Comparison of ENCODE assay signal across 8 cellular contexts in the genomic region with DNA sequence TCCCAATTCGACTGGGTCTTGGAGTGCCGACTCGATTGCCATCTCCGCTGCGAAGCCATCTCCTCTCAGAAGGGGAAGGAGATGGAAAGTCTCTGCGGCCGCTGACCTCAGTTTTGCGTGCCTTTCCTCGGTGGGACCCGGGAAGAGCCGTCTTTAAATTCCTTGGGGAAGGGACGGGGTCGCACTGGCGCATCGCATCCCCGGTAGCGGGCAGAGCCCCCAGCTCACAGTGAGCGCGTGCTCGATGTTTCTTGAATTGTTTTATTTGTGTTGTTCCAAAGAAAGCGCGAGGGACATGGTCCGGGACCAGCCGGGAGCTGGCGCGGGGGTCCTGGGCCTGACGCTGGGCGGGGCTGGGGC. TPM values are rescaled to one million over a fixed set of nuclear protein-coding genes. Genes with fewer than 3 reads are reported as not detected.
A peak's percentile ranks its signal among the peaks of the same experiment; 100 is the strongest.
DNase-seq lines count a peak whose midpoint lies in the region; ATAC-seq and TF ChIP-seq lines count a peak whose summit lies in the region.

No MANE protein-coding gene starts in this region.

- H2AFZ ChIP-seq in ACC112 (ENCODE audit: low read length, unreplicated experiment) (no peak overlapping the region), neuron (ENCODE audit: low read depth, low read length) (peak overlapping the region; percentile 78)

- peaks cover 20% of the 10 kb centered on the region for H3K4me1 Mint-ChIP-seq in HFFc6 (ENCODE audit: low read depth)

- peak overlapping the region; percentile 58; the same call in 1 of the 2 replicates for H3K4me3 Mint-ChIP-seq in HFFc6

- H3K9me3 ChIP-seq in colonic mucosa (no peaks in the 10 kb centered on the region), neuron (ENCODE audit: low read length) (no peaks in the 10 kb centered on the region)

- H3K36me3 ChIP-seq in ACC112 (ENCODE audit: insufficient read depth, low read length) (no peaks in the 10 kb centered on the region), colonic mucosa (no peaks in the 10 kb centered on the region), neuron (ENCODE audit: insufficient read depth, low read length) (no peaks in the 10 kb centered on the region)

- H3K36me3 Mint-ChIP-seq in HFFc6 (ENCODE audit: low read depth), result no peaks in the 10 kb centered on the region

- peaks cover 5% of the 10 kb centered on the region for H3K79me2 ChIP-seq in ACC112 (ENCODE audit: control insufficient read depth, insufficient read depth, low read length, unreplicated experiment)

- H3K27me3 Mint-ChIP-seq in HFFc6 (ENCODE audit: insufficient read depth), result no peaks in the 10 kb centered on the region

- H3K9me3 Mint-ChIP-seq in HFFc6, result no peaks in the 10 kb centered on the region

- H3K9ac ChIP-seq in colonic mucosa (ENCODE audit: low read depth in 2 of 2, low read length in 2 of 2), result no peak overlapping the region

- H3K4me3 ChIP-seq in ACC112 (ENCODE audit: low read depth, low read length), result peak overlapping the region; percentile 96
- peak overlapping the region; percentile 46 for H3K4me3 ChIP-seq in colonic mucosa
- peak overlapping the region; percentile 67 for H3K4me3 ChIP-seq in neuron (ENCODE audit: low read length)

- H3K4me1 ChIP-seq in ACC112 (ENCODE audit: control insufficient read depth, insufficient read depth, low read length, unreplicated experiment) (peaks cover 10% of the 10 kb centered on the region), colonic mucosa (no peaks in the 10 kb centered on the region), neuron (ENCODE audit: insufficient read depth, low read length) (peaks cover 12% of the 10 kb centered on the region)

- intact Hi-C loops in colonic mucosa (cut with DNase I), result no loop called here

- no peaks in the 10 kb centered on the region for H3K27me3 ChIP-seq in ACC112 (ENCODE audit: insufficient read depth, low read length)
- H3K27me3 ChIP-seq in colonic mucosa, result peaks cover 15% of the 10 kb centered on the region
- H3K27me3 ChIP-seq in neuron (ENCODE audit: insufficient read depth, low read length), result no peaks in the 10 kb centered on the region

- no peak overlapping the region for H3K27ac ChIP-seq in ACC112 (ENCODE audit: low read depth, low read length)
- H3K27ac ChIP-seq in colonic mucosa, result no peak overlapping the region

- no peak overlapping the region for H3K27ac Mint-ChIP-seq in HFFc6

- DNase-seq in HFFc6 (no peak), colonic mucosa (no peak), DMS 273 (lab: John Stamatoyannopoulos, UW; ENCODE audit: unreplicated experiment) (no peak)

- ATAC-seq in HG03175 (IDR thresholded peaks at IDR 0.05; ENCODE audit: unreplicated experiment) (no peak), HG02981 (IDR thresholded peaks at IDR 0.05; ENCODE audit: unreplicated experiment) (no peak), GM19455 (IDR thresholded peaks at IDR 0.05; ENCODE audit: unreplicated experiment) (no peak)

- TF ChIP-seq CTCF in HFFc6 (IDR thresholded peaks at IDR 0.05) (no peak), colonic mucosa (IDR thresholded peaks at IDR 0.05) (no peak)

RNA-seq across cellular contexts. Expression of a gene that starts 0.3 kb away (rescaled TPM):
- 10 to 100 TPM in 2 of 6 experiments, 1 to 10 TPM in 4; 7.2 to 11.2 (median 9.4) TPM for total RNA-seq in HFFc6 (2021; fragmentation: NEBNext Ultra II Directional; extraction: Animal tissue kit (Norgen Biotek cat#: 25700))
- 1 to 10 TPM; 5.1 to 6.7 TPM for total RNA-seq in colonic mucosa

Comparison
In these comparisons a context has a peak if more than half of its experiments do, and no peak if none do; other contexts are left out.
1. H3K4me3 ChIP-seq: peak in every context shown above with its lines; median percentile 96 in ACC112; 67 in neuron; 46 in colonic mucosa.